In the genomic region with DNA sequence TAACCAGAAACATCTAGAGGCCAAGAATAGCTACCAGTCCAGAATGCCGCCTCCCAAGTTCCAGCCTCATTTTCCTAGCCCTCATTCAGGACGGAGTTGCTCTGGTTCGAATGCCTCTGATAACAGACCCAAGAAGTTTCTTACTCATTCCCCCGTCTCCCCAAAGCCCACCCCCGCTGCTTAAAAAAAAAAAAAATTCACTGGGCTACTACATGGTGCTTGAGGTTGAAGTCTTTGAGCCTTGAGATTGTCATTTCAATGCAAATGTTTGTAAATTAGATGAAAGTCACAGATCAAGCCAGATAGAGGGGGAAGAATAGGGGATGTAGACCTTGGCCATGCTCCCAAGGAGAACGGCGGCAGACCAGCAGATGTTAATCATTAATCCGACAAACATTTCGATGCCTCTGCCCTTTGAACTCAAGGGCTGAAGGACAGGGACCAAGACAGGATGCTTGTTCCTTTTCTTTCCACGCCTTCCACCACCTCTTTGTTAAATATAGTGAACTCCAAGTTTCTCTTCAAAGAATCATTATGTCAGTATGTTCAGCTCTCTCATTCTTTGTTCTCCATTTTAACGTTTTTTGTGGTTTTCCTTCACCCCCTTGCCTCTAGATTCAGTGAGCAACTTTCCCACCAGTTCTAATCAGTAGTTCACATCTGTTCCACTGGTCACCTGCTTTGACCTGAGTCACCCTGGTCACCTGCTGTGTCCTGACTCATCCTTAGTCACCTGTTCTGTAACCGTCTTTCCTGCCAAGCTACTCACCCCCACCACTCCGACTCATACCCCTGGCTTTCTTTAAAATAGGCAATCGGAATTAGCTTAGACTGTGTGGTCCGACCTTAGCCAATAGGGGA, we compare ENCODE assay signal across 8 cellular contexts.
A peak's percentile ranks its signal among the peaks of the same experiment; 100 is the strongest.
DNase-seq lines count a peak whose midpoint lies in the region; ATAC-seq, FAIRE-seq and TF ChIP-seq lines count a peak whose summit lies in the region.

No MANE protein-coding gene starts in this region.

- RAD21 ChIA-PET in GM12878 (lab: Charles Lee; ENCODE audit: unreplicated experiment) = interaction anchor here (0.6 to 2.5 kb wide), 10 partner anchors 31 to 188 kb away, joined by 3 to 11 read pairs (median 4); no protein-coding TSS in a partner anchor

- peaks cover 6% of the 10 kb centered on the region for H3K27me3 Mint-ChIP-seq in GM23338 (ENCODE audit: insufficient read depth, low read depth, poor library complexity)

- H3K4me3 ChIP-seq in GM23338 (no peak overlapping the region), PC-3 (ENCODE audit: low read length) (no peak overlapping the region), GM12878 (no peak overlapping the region)

- CTCF ChIA-PET in PC-3 (lab: Charles Lee) = no interaction called here
- CTCF ChIA-PET in GM12878 (lab: Yijun Ruan, JAX) = interaction anchor here (0.6 to 1.2 kb wide), 6 partner anchors 24 to 70 kb away, joined by 3 to 4 read pairs (median 3); no protein-coding TSS in a partner anchor

- ATAC-seq in GM23338 (peak; percentile 29; the same call in 2 of the 3 replicates), PC-3 (peak; percentile 70), GM12878 (peak; percentile 88)

- H3K9ac ChIP-seq in PC-3 (ENCODE audit: low read length) (peak overlapping the region; percentile 59), GM12878 (ENCODE audit: control insufficient read depth, insufficient read depth, low read length) (no peak overlapping the region)

- POLR2A ChIA-PET in PC-3 (lab: Charles Lee; ENCODE audit: unreplicated experiment) (no interaction called here), GM12878 (lab: Charles Lee) (interaction anchor here (0.7 to 1.5 kb wide), 2 partner anchors 71 to 190 kb away, joined by 3 read pairs; a partner anchor contains a TSS)

- H3K27me3 ChIP-seq in GM23338 (ENCODE audit: insufficient read depth) (no peaks in the 10 kb centered on the region), PC-3 (ENCODE audit: low read length) (no peaks in the 10 kb centered on the region), GM12878 (replicated peaks in 1 of 2; ENCODE audit: control insufficient read depth in 2 of 2, insufficient read depth in 2 of 2, low read length in 1 of 2) (no peaks in the 10 kb centered on the region)

- SMC1A ChIA-PET in GM12878 (lab: Charles Lee; ENCODE audit: uncharacterized antibody, unreplicated experiment) = interaction anchor here (1.0 to 2.6 kb wide), 9 partner anchors 9 to 203 kb away, joined by 3 to 20 read pairs (median 4); no protein-coding TSS in a partner anchor

- TF ChIP-seq EP300 in GM12878 (IDR thresholded peaks at IDR 0.05; ENCODE audit: borderline replicate concordance in 1 of 2, control insufficient read depth in 1 of 2, low read depth in 2 of 2, low read length in 2 of 2) = peak; percentile 64 to 90; a peak in 3 of 4 replicates

- H3K9me3 Mint-ChIP-seq in GM23338 = no peaks in the 10 kb centered on the region; the same call in 2 of the 3 replicates

- H3K79me2 ChIP-seq in GM23338 (replicated peaks; ENCODE audit: insufficient read depth) (no peaks in the 10 kb centered on the region), PC-3 (ENCODE audit: low read length) (no peaks in the 10 kb centered on the region), GM12878 (ENCODE audit: control insufficient read depth, insufficient read depth, low read length) (no peaks in the 10 kb centered on the region)

- TF ChIP-seq POLR2A in GM12878 (IDR thresholded peaks at IDR 0.05; ENCODE audit: low read depth, low read length) = no peak

- H3F3A ChIP-seq in GM23338 (replicated peaks; ENCODE audit: low read depth) (no peaks in the 10 kb centered on the region), PC-3 (ENCODE audit: low read length, unreplicated experiment) (no peaks in the 10 kb centered on the region)

- H3K9me3 ChIP-seq in PC-3 (ENCODE audit: low read length) (no peaks in the 10 kb centered on the region), GM12878 (replicated peaks; ENCODE audit: control insufficient read depth, insufficient read depth, low read length) (no peaks in the 10 kb centered on the region; the same call in 2 of the 3 replicates)

- peaks cover 16% of the 10 kb centered on the region for H3K4me1 Mint-ChIP-seq in GM23338

- in situ Hi-C loops in GM12878 (cut with MboI) (no loop called here), GM13976 (cut with MboI; ENCODE audit: low sequenced_read_pairs, unreplicated experiment) (no loop called here)

- intact Hi-C loops in PC-3 (cut with micrococcal nuclease) = no loop called here
- intact Hi-C loops in GM12878 (cut with micrococcal nuclease; ENCODE audit: unreplicated experiment) = loop anchor here (5.0 kb wide), 1 partner anchor 76 kb away; no protein-coding TSS in a partner anchor

- H3K4me1 ChIP-seq in GM23338 (ENCODE audit: insufficient read depth) = peaks cover 6% of the 10 kb centered on the region
- H3K4me1 ChIP-seq in PC-3 (ENCODE audit: insufficient read depth, low read length) = peaks cover 24% of the 10 kb centered on the region
- peaks cover 17% of the 10 kb centered on the region for H3K4me1 ChIP-seq in GM12878 (ENCODE audit: control insufficient read depth, insufficient read depth, low read length)

- no peak overlapping the region for H3K27ac ChIP-seq in GM23338 (ENCODE audit: low read depth)
- peak overlapping the region; percentile 92 for H3K27ac ChIP-seq in PC-3 (ENCODE audit: low read length)
- H3K27ac ChIP-seq in GM12878 (ENCODE audit: control insufficient read depth, insufficient read depth) = no peak overlapping the region

- H4K20me1 ChIP-seq in GM23338 (replicated peaks; ENCODE audit: insufficient read depth) = no peaks in the 10 kb centered on the region
- no peaks in the 10 kb centered on the region for H4K20me1 ChIP-seq in PC-3 (ENCODE audit: low read length)
- no peaks in the 10 kb centered on the region for H4K20me1 ChIP-seq in GM12878 (ENCODE audit: control insufficient read depth, insufficient read depth)

- BruUV-seq in PC-3 (replicated peaks; lab: Mats Ljungman, UMichigan) = TSS peak; percentile 89
- BruUV-seq in GM12878 (replicated peaks; lab: Mats Ljungman, UMichigan) = no TSS peak

- no peak for TF ChIP-seq RAD21 in GM12878 (IDR thresholded peaks at IDR 0.05; ENCODE audit: insufficient read depth, low read depth, low read length)

- H3K4me2 ChIP-seq in GM23338 = no peak overlapping the region
- peak overlapping the region; percentile 27 for H3K4me2 ChIP-seq in PC-3 (ENCODE audit: low read length)
- peak overlapping the region; percentile 30; the same call in 1 of the 2 replicates for H3K4me2 ChIP-seq in GM12878 (ENCODE audit: control insufficient read depth, insufficient read depth)

- no peaks in the 10 kb centered on the region for H3K36me3 Mint-ChIP-seq in GM23338 (ENCODE audit: low read depth)

- H3K36me3 ChIP-seq in GM23338 (ENCODE audit: insufficient read depth) (no peaks in the 10 kb centered on the region), PC-3 (ENCODE audit: low read depth, low read length) (no peaks in the 10 kb centered on the region), GM12878 (ENCODE audit: control insufficient read depth in 2 of 2, insufficient read depth in 2 of 2, low read length in 1 of 2) (no peaks in the 10 kb centered on the region)

- peak overlapping the region; percentile 46 for H3K27ac Mint-ChIP-seq in GM23338

- DNase-seq in A172 (ENCODE audit: low spot score) (peak; percentile 100), GM23338 (ENCODE audit: low spot score) (peak; percentile 25), PC-3 (peak; percentile 78), GM12878 (ENCODE audit: low read depth, low spot score) (peak; percentile 76), GM13976 (ENCODE audit: low spot score) (no peak), SHP77 treated with DMSO at 0.1 percent for 48 hours (lab: John Stamatoyannopoulos, UW) (no peak), retina (no peak)
- peak; percentile 37 to 45 for DNase-seq in stimulated activated CD4-positive, alpha-beta T cell treated with anti-CD3 and anti-CD28 coated beads, Interleukin-2, amount 100 ng/mL, for 48 hours

- H2AFZ ChIP-seq in GM23338 (peak overlapping the region; percentile 9; the same call in 1 of the 2 replicates), PC-3 (ENCODE audit: low read length) (no peak overlapping the region), GM12878 (ENCODE audit: control insufficient read depth, low read depth, low read length) (peak overlapping the region; percentile 28)

- TF ChIP-seq CTCF in GM23338 (conservative IDR thresholded peaks at IDR 0.05; ENCODE audit: low read depth in 2 of 2) = no peak
- TF ChIP-seq CTCF in PC-3 (conservative IDR thresholded peaks at IDR 0.05; ENCODE audit: low read depth, low read length) = no peak
- TF ChIP-seq CTCF in GM12878 (IDR thresholded peaks at IDR 0.05 in 2 of 3, conservative IDR thresholded peaks at IDR 0.05 in 1 of 3; ENCODE audit: control insufficient read depth in 2 of 3, extremely low read depth in 1 of 3, insufficient read depth in 1 of 3, low read depth in 3 of 3, low read length in 3 of 3) = no peak
- TF ChIP-seq CTCF in GM13976 (IDR thresholded peaks at IDR 0.05; ENCODE audit: borderline replicate concordance, control extremely low read depth, extremely low read depth, insufficient read depth, missing control alignments) = no peak

- no peak overlapping the region for H3K4me3 Mint-ChIP-seq in GM23338

- peak; percentile 7 for FAIRE-seq in GM12878 (lab: Jason Lieb, UNC)

- WGBS in GM12878 (ENCODE audit: insufficient coverage, insufficient replicate concordance, low lambda C conversion rate, missing lambda C conversion rate) = 22% methylated on average over 15 of the region's 15 CpGs

- H3K9me2 ChIP-seq in GM23338 (ENCODE audit: insufficient read depth) (no peaks in the 10 kb centered on the region), PC-3 (replicated peaks; ENCODE audit: low read length) (no peaks in the 10 kb centered on the region)

TF ChIP-seq in GM23338, 12 proteins besides CTCF, POLR2A, EP300 and RAD21 (continues in another document):
- TF ChIP-seq, protein P1, sequence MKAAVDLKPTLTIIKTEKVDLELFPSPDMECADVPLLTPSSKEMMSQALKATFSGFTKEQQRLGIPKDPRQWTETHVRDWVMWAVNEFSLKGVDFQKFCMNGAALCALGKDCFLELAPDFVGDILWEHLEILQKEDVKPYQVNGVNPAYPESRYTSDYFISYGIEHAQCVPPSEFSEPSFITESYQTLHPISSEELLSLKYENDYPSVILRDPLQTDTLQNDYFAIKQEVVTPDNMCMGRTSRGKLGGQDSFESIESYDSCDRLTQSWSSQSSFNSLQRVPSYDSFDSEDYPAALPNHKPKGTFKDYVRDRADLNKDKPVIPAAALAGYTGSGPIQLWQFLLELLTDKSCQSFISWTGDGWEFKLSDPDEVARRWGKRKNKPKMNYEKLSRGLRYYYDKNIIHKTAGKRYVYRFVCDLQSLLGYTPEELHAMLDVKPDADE (IDR thresholded peaks at IDR 0.05) = no peak

TF ChIP-seq in GM12878, 131 proteins besides CTCF, POLR2A, EP300 and RAD21 (continues in another document):
- peak; percentile 83 for TF ChIP-seq EED (IDR thresholded peaks at IDR 0.05; ENCODE audit: low read depth)
- no peak for TF ChIP-seq ASH2L (IDR thresholded peaks at IDR 0.05; ENCODE audit: borderline replicate concordance, low read depth)
- peak; percentile 69; the same call in 1 of the 2 replicates for TF ChIP-seq PAX5 (IDR thresholded peaks at IDR 0.05; ENCODE audit: borderline replicate concordance, low read depth, low read length)
- peak; percentile 92 for TF ChIP-seq MTA2 (IDR thresholded peaks at IDR 0.05; ENCODE audit: low read depth)
- TF ChIP-seq ATF7 (IDR thresholded peaks at IDR 0.05; ENCODE audit: low read depth) = peak; percentile 98
- peak; percentile 64; the same call in 1 of the 2 replicates for TF ChIP-seq CBFB (IDR thresholded peaks at IDR 0.05; ENCODE audit: low read depth)
- peak; percentile 96 to 97 for TF ChIP-seq IKZF2 (IDR thresholded peaks at IDR 0.05)

Comparison
In these comparisons a context has a peak if more than half of its experiments do, and no peak if none do; other contexts are left out.
1. DNase-seq: peak in A172 (single experiment), GM23338 (single experiment), PC-3 (single experiment), GM12878 (single experiment) and stimulated activated CD4-positive, alpha-beta T cell treated with anti-CD3 and anti-CD28 coated beads, Interleukin-2, amount 100 ng/mL, for 48 hours (2 of 2); none in GM13976 (single experiment), SHP77 treated with DMSO at 0.1 percent for 48 hours (single experiment) and retina (single experiment).
2. ATAC-seq: peak in every context shown above with its lines; median percentile 88 in GM12878; 70 in PC-3; 29 in GM23338.